Comparison of ENCODE assay signal across 8 cellular contexts in genomic region chr1:39973503-39974135, GRCh38. TPM values are rescaled to one million over a fixed set of nuclear protein-coding genes. Genes with fewer than 3 reads are reported as not detected.
DNase-seq lines count a peak whose midpoint lies in the region; ATAC-seq, FAIRE-seq and TF ChIP-seq lines count a peak whose summit lies in the region.

No MANE protein-coding gene starts in this region.

- intact Hi-C loops in pancreas (cut with DNase I): loop anchor here (2.0 to 10.0 kb wide), 4 partner anchors 46 to 159 kb away; no protein-coding TSS in a partner anchor
- intact Hi-C loops in transverse colon (cut with DNase I; ENCODE audit: low total_unique reads): loop anchor here (2.0 to 5.0 kb wide), 2 partner anchors 56 to 157 kb away; no protein-coding TSS in a partner anchor

- in situ Hi-C loops in transverse colon (cut with MboI; ENCODE audit: low pct_ligation_motif_present in 1 of 4, low pct_unique_long_range_greater_than_20kb in 1 of 4, low sequenced_read_pairs in 3 of 4): loop anchor here (5.0 to 10.0 kb wide), 5 partner anchors 49 to 159 kb away; no protein-coding TSS in a partner anchor

- no peaks in the 10 kb centered on the region for H3K9me2 ChIP-seq in Loucy (replicated peaks; ENCODE audit: low read depth, low read length)

- H3K4me3 ChIP-seq in Loucy (ENCODE audit: low read length, poor library complexity, severe bottlenecking) (no peak overlapping the region), SJSA1 (no peak overlapping the region), pancreas (no peak overlapping the region), transverse colon (no peak overlapping the region)

- no peaks in the 10 kb centered on the region for H3K9me3 ChIP-seq in Loucy (ENCODE audit: insufficient read depth, low read depth, low read length)
- H3K9me3 ChIP-seq in SJSA1 (replicated peaks): no peaks in the 10 kb centered on the region
- no peaks in the 10 kb centered on the region for H3K9me3 ChIP-seq in pancreas
- H3K9me3 ChIP-seq in transverse colon: no peaks in the 10 kb centered on the region

- TF ChIP-seq EP300 in transverse colon (IDR thresholded peaks at IDR 0.05; ENCODE audit: low read depth): no peak

- no peaks in the 10 kb centered on the region for H4K20me1 ChIP-seq in Loucy (ENCODE audit: insufficient read depth, low read length, poor library complexity, severe bottlenecking)

- WGBS in pancreas, 2 donors: 18 to 19% methylated on average over 9 of the region's 9 CpGs
- 27 to 64% methylated on average over 5 to 9 of the region's 9 CpGs for WGBS in transverse colon (ENCODE audit: low coverage in 1 of 2), 2 donors

- H2AFZ ChIP-seq in Loucy (ENCODE audit: low read length): no peak overlapping the region

- no peaks in the 10 kb centered on the region for H3F3A ChIP-seq in Loucy (ENCODE audit: low read depth)

- TF ChIP-seq CTCF in Loucy (conservative IDR thresholded peaks at IDR 0.05; ENCODE audit: low read length) (peak; percentile 99), pancreas (IDR thresholded peaks at IDR 0.05) (peak; percentile 90 to 92 (median 91)), transverse colon (IDR thresholded peaks at IDR 0.05) (peak; percentile 95 to 97 (median 96))

- peak; percentile 80 to 94 (median 88) for ATAC-seq in pancreas
- ATAC-seq in GM18873 (IDR thresholded peaks at IDR 0.05; ENCODE audit: low FRiP score, unreplicated experiment): no peak

- no peak for TF ChIP-seq POLR2A in transverse colon (IDR thresholded peaks at IDR 0.05)

- H3K27me3 ChIP-seq in Loucy (ENCODE audit: insufficient read depth, low read length, poor library complexity, severe bottlenecking) (no peaks in the 10 kb centered on the region), SJSA1 (replicated peaks) (no peaks in the 10 kb centered on the region), pancreas (no peaks in the 10 kb centered on the region), transverse colon (no peaks in the 10 kb centered on the region)

- H3K9ac ChIP-seq in Loucy (ENCODE audit: low read depth, low read length, poor library complexity, severe bottlenecking): no peak overlapping the region

- DNase-seq in DMS79 treated with DMSO at 0.1 percent for 48 hours (lab: John Stamatoyannopoulos, UW) (peak; percentile 80), SJSA1 (ENCODE audit: low read depth in 1 of 2, low spot score in 2 of 2) (peak; percentile 63 to 74), germinal center (ENCODE audit: low spot score) (peak; percentile 77), pancreas (peak; percentile 53 to 90 (median 77)), transverse colon (peak; percentile 84)
- peak; percentile 90 for DNase-seq in activated effector memory CD4-positive, alpha-beta T cell treated with anti-CD3 and anti-CD28 coated beads, Interleukin-2, amount 50 U/mL, for 16 hours

- no peak overlapping the region for H3K4me2 ChIP-seq in Loucy (ENCODE audit: low read depth, low read length, poor library complexity, severe bottlenecking)

- no peak for FAIRE-seq in pancreas (lab: Jason Lieb, UNC)

- H3K27ac ChIP-seq in SJSA1 (no peak overlapping the region), pancreas (no peak overlapping the region), transverse colon (no peak overlapping the region)

- H3K36me3 ChIP-seq in Loucy (ENCODE audit: insufficient read depth, low read length) (no peaks in the 10 kb centered on the region), SJSA1 (peaks cover 15% of the 10 kb centered on the region), pancreas (no peaks in the 10 kb centered on the region), transverse colon (no peaks in the 10 kb centered on the region)

- H3K79me2 ChIP-seq in Loucy (ENCODE audit: insufficient read depth, low read length): no peaks in the 10 kb centered on the region

- H3K4me1 ChIP-seq in Loucy (ENCODE audit: insufficient read depth, low read length, poor library complexity, severe bottlenecking): no peaks in the 10 kb centered on the region
- peaks cover 21% of the 10 kb centered on the region for H3K4me1 ChIP-seq in SJSA1 (replicated peaks)
- peaks cover 0 to 7% (median 0%) of the 10 kb centered on the region in 3 donors for H3K4me1 ChIP-seq in pancreas
- peaks cover 0 to 6% (median 2%) of the 10 kb centered on the region in 4 donors for H3K4me1 ChIP-seq in transverse colon

RNA-seq across cellular contexts. Expression of gene MFSD2A, which starts 18.7 kb away (rescaled TPM):
- total RNA-seq in SJSA1 (2014; rRNA removed; shearing (Covaris generic)): 12.1 and 13.8 TPM in 2 replicates
- total RNA-seq in pancreas: 1 to 10 TPM in 1 of 6 donors, under 1 TPM in 4, not detected in 1; 0.16 to 1.0 (median 0.34) TPM
- polyA plus RNA-seq in pancreas: under 1 TPM; 0.68 to 0.96 TPM
- total RNA-seq in transverse colon: 10 to 100 TPM in 3 of 4 donors, 1 to 10 TPM in 1; 2.0 to 79.3 (median 13.1) TPM
